Comparison of ENCODE assay signal across 8 cellular contexts in genomic region chr7:76358478-76359110, GRCh38. TPM values are rescaled to one million over a fixed set of nuclear protein-coding genes. Genes with fewer than 3 reads are reported as not detected.
A peak's percentile ranks its signal among the peaks of the same experiment; 100 is the strongest.
DNase-seq lines count a peak whose midpoint lies in the region; ATAC-seq and TF ChIP-seq lines count a peak whose summit lies in the region.

Gene YWHAG (minus strand): TSS chr7:76358991. CDS start chr7:76358808, 183 bp downstream.

- no peaks in the 10 kb centered on the region for H3K27me3 Mint-ChIP-seq in activated naive CD4-positive, alpha-beta T cell treated with anti-CD3 and anti-CD28 coated beads, Interleukin-2, amount 50 U/mL, for 24 hours

- H3K27ac ChIP-seq in GM23248 = peak within 1 kb of the TSS; percentile 97
- H3K27ac ChIP-seq in Karpas-422 (ENCODE audit: low read length) = peak within 1 kb of the TSS; percentile 77
- H3K27ac ChIP-seq in SJSA1 = peak within 1 kb of the TSS; percentile 99
- peak within 1 kb of the TSS; percentile 91 for H3K27ac ChIP-seq in osteoblast (ENCODE audit: low read depth, low read length)
- peak within 1 kb of the TSS; percentile 98 to 99 for H3K27ac ChIP-seq in thoracic aorta

- H3K9me2 ChIP-seq in GM23248 (ENCODE audit: insufficient read depth) = no peaks in the 10 kb centered on the region
- no peaks in the 10 kb centered on the region for H3K9me2 ChIP-seq in Karpas-422 (replicated peaks; ENCODE audit: insufficient read depth, low read length)

- H2AFZ ChIP-seq in GM23248 (peak within 1 kb of the TSS; percentile 89), Karpas-422 (ENCODE audit: low read length) (peak within 1 kb of the TSS; percentile 93), osteoblast (ENCODE audit: low read length) (peak within 1 kb of the TSS; percentile 96)

- peaks cover 42% of the 10 kb centered on the region for H3F3A ChIP-seq in GM23248 (ENCODE audit: insufficient read depth)

- TF ChIP-seq CTCF in osteoblast (IDR thresholded peaks at IDR 0.05; ENCODE audit: extremely low read depth, low read depth, low read length) = no peak
- no peak for TF ChIP-seq CTCF in thoracic aorta (IDR thresholded peaks at IDR 0.05)

- H3K4me2 ChIP-seq in GM23248 (ENCODE audit: unreplicated experiment) (peak within 1 kb of the TSS; percentile 95), Karpas-422 (ENCODE audit: low read depth, low read length, poor library complexity, severe bottlenecking) (peak within 1 kb of the TSS; percentile 95), osteoblast (ENCODE audit: insufficient read depth, low read length) (peak within 1 kb of the TSS; percentile 91)

- peak; percentile 72 for ATAC-seq in thoracic aorta (ENCODE audit: insufficient number of reproducible peaks, low FRiP score, low read depth)

- H3K36me3 Mint-ChIP-seq in activated naive CD4-positive, alpha-beta T cell treated with anti-CD3 and anti-CD28 coated beads, Interleukin-2, amount 50 U/mL, for 24 hours = peaks cover 26% of the 10 kb centered on the region

- no peaks in the 10 kb centered on the region for H3K9me3 ChIP-seq in GM23248 (ENCODE audit: low read depth)
- no peaks in the 10 kb centered on the region for H3K9me3 ChIP-seq in Karpas-422 (ENCODE audit: low read length)
- no peaks in the 10 kb centered on the region for H3K9me3 ChIP-seq in SJSA1 (replicated peaks)
- H3K9me3 ChIP-seq in osteoblast (ENCODE audit: low read depth, low read length) = no peaks in the 10 kb centered on the region
- H3K9me3 ChIP-seq in thoracic aorta = no peaks in the 10 kb centered on the region

- peak within 1 kb of the TSS; percentile 100 for H3K4me3 Mint-ChIP-seq in activated naive CD4-positive, alpha-beta T cell treated with anti-CD3 and anti-CD28 coated beads, Interleukin-2, amount 50 U/mL, for 24 hours

- H3K79me2 ChIP-seq in GM23248 (ENCODE audit: insufficient read depth) = peaks cover 50% of the 10 kb centered on the region
- peaks cover 52% of the 10 kb centered on the region for H3K79me2 ChIP-seq in Karpas-422 (ENCODE audit: low read length)
- H3K79me2 ChIP-seq in osteoblast (ENCODE audit: insufficient read depth, low read length) = peaks cover 52% of the 10 kb centered on the region

- in situ Hi-C loops in GM23248 (cut with MboI) = no loop called here

- H3K4me1 Mint-ChIP-seq in activated naive CD4-positive, alpha-beta T cell treated with anti-CD3 and anti-CD28 coated beads, Interleukin-2, amount 50 U/mL, for 24 hours = peaks cover 38% of the 10 kb centered on the region

- peak within 1 kb of the TSS; percentile 99 for H3K9ac ChIP-seq in GM23248
- peak within 1 kb of the TSS; percentile 86 for H3K9ac ChIP-seq in Karpas-422 (ENCODE audit: low read length)

- H3K36me3 ChIP-seq in GM23248 (ENCODE audit: low read depth) (peaks cover 25% of the 10 kb centered on the region), Karpas-422 (ENCODE audit: insufficient read depth, low read length) (peaks cover 35% of the 10 kb centered on the region), SJSA1 (peaks cover 49% of the 10 kb centered on the region), osteoblast (ENCODE audit: insufficient read depth, low read length) (peaks cover 24% of the 10 kb centered on the region), thoracic aorta (no peaks in the 10 kb centered on the region)

- H3K27ac Mint-ChIP-seq in activated naive CD4-positive, alpha-beta T cell treated with anti-CD3 and anti-CD28 coated beads, Interleukin-2, amount 50 U/mL, for 24 hours = peak within 1 kb of the TSS; percentile 98

- no peaks in the 10 kb centered on the region for H3K27me3 ChIP-seq in GM23248 (replicated peaks; ENCODE audit: insufficient read depth)
- H3K27me3 ChIP-seq in Karpas-422 (ENCODE audit: low read length) = no peaks in the 10 kb centered on the region
- no peaks in the 10 kb centered on the region for H3K27me3 ChIP-seq in SJSA1 (replicated peaks)
- H3K27me3 ChIP-seq in osteoblast (ENCODE audit: insufficient read depth, low read length) = no peaks in the 10 kb centered on the region
- no peaks in the 10 kb centered on the region for H3K27me3 ChIP-seq in thoracic aorta (replicated peaks; ENCODE audit: insufficient read depth)

- peaks cover 27% of the 10 kb centered on the region; the same call in 1 of the 2 replicates for H4K20me1 ChIP-seq in GM23248 (ENCODE audit: insufficient read depth)
- H4K20me1 ChIP-seq in Karpas-422 (ENCODE audit: insufficient read depth, low read depth, low read length) = peaks cover 38% of the 10 kb centered on the region
- peaks cover 47% of the 10 kb centered on the region for H4K20me1 ChIP-seq in osteoblast (ENCODE audit: insufficient read depth, low read length)

- H3K4me3 ChIP-seq in GM23248 = peak within 1 kb of the TSS; percentile 99
- H3K4me3 ChIP-seq in Karpas-422 (ENCODE audit: low read length) = peak within 1 kb of the TSS; percentile 86
- H3K4me3 ChIP-seq in SJSA1 = peak within 1 kb of the TSS; percentile 91
- peak within 1 kb of the TSS; percentile 99 for H3K4me3 ChIP-seq in osteoblast (ENCODE audit: insufficient read depth, low read length)
- peak within 1 kb of the TSS; percentile 99 for H3K4me3 ChIP-seq in thoracic aorta

- no peaks in the 10 kb centered on the region for H3K9me3 Mint-ChIP-seq in activated naive CD4-positive, alpha-beta T cell treated with anti-CD3 and anti-CD28 coated beads, Interleukin-2, amount 50 U/mL, for 24 hours

- DNase-seq in GDM1 (lab: John Stamatoyannopoulos, UW) (peak; percentile 91), GM23248 (peak; percentile 98), Karpas-422 (peak; percentile 93), SJSA1 (ENCODE audit: low read depth in 1 of 2, low spot score in 2 of 2) (peak; percentile 89 to 96), glomerular endothelial cell (ENCODE audit: extremely low read depth, low read depth, low spot score) (no peak), osteoblast (ENCODE audit: insufficient read length, low spot score, missing footprints) (peak; percentile 95), thoracic aorta (ENCODE audit: low spot score) (peak; percentile 54)

- H3K4me1 ChIP-seq in GM23248 (ENCODE audit: insufficient read depth) (peaks cover 24% of the 10 kb centered on the region), Karpas-422 (ENCODE audit: low read length) (peaks cover 34% of the 10 kb centered on the region), SJSA1 (replicated peaks) (peaks cover 23% of the 10 kb centered on the region), osteoblast (ENCODE audit: insufficient read depth, low read length) (peaks cover 31% of the 10 kb centered on the region), thoracic aorta (ENCODE audit: control insufficient read depth in 1 of 2, low read depth in 2 of 2) (peaks cover 28 to 42% of the 10 kb centered on the region in 2 donors)

- 1 to 2% methylated on average over 56 of the region's 80 CpGs for WGBS in GM23248 (ENCODE audit: low coverage in 1 of 2, low lambda C conversion rate in 2 of 2, missing lambda C conversion rate in 2 of 2), 2 experiments

RNA-seq across cellular contexts. Expression of gene YWHAG, which starts in this region (rescaled TPM):
- total RNA-seq in GM23248 (2014; rRNA removed; shearing (Covaris generic)) = 56.0 TPM in 2 replicates
- 28.1 and 28.4 TPM in 2 replicates for polyA plus RNA-seq in GM23248 (2016; fragmentation: Nextera tagmentation; extraction: Ambion mirVana)
- 49.1 and 64.1 TPM in 2 replicates for total RNA-seq in Karpas-422 (2014; rRNA removed; shearing (Covaris generic); ENCODE audit: low replicate concordance)
- 67.0 and 76.1 TPM in 2 replicates for total RNA-seq in SJSA1 (2014; rRNA removed; shearing (Covaris generic))
- total RNA-seq in glomerular endothelial cell (145 and 198 TPM in 2 replicates), osteoblast (99.9 and 121 TPM in 2 replicates), thoracic aorta (100 to 1,000 TPM in 1 of 2 donors, 10 to 100 TPM in 1; 63.2 to 129 TPM)
